1 cellular context compared by ENCODE assay signal in the genomic region with DNA sequence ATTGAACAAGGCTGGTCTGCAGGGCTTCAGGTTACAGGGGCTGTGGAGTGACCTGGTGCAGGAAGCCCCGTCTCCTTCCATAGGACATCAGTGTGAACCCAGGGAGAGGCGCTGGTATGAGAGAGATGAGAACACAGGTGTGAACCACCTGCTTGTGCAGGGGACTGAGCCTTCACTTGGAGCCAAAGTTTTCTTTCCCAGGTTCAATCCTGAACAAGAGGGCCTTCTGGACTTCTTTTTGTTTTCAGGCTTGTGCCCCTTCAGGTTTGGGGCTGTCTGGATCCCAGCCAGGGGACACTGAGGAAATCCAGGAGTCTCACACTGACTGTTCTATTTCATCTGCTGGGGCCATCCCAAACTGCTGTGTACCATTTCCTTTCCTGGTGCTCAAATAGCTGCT.
A peak's percentile ranks its signal among the peaks of the same experiment; 100 is the strongest.
TF ChIP-seq lines count a peak whose summit lies in the region.
"Not testable (repeated sequence)": the region's sequence is repeated elsewhere in the genome, so short reads cannot be mapped to it uniquely, and the experiment has no call there.

No MANE protein-coding gene starts in this region.

TF ChIP-seq in K562, 482 proteins besides CTCF, POLR2A, EP300 and RAD21 (continued from another document):
- TF ChIP-seq ZNF511 (CRISPR knock-in tag; IDR thresholded peaks at IDR 0.05) = peak; percentile 10; the same call in 1 of the 2 replicates
- TF ChIP-seq ZFX (CRISPR knock-in tag; IDR thresholded peaks at IDR 0.05) = peak; percentile 7; the same call in 1 of the 2 replicates
- not testable (repeated sequence) for TF ChIP-seq JUN (IDR thresholded peaks at IDR 0.05; ENCODE audit: borderline replicate concordance, low read depth, low read length); TEAD4 (IDR thresholded peaks at IDR 0.05; ENCODE audit: low read length)
- peak; percentile 26; the same call in 1 of the 2 replicates for TF ChIP-seq JUN (CRISPR knock-in tag; IDR thresholded peaks at IDR 0.05; ENCODE audit: borderline replicate concordance)
- TF ChIP-seq ZNF143 (CRISPR knock-in tag; IDR thresholded peaks at IDR 0.05) = peak; percentile 43; the same call in 1 of the 2 replicates
- peak; percentile 55; the same call in 1 of the 2 replicates for TF ChIP-seq ZNF184 (CRISPR knock-in tag; IDR thresholded peaks at IDR 0.05)
- TF ChIP-seq TEAD4 (CRISPR knock-in tag; IDR thresholded peaks at IDR 0.05; ENCODE audit: borderline replicate concordance) = peak; percentile 83
TF ChIP-seq in K562: peak in this region for 8; not testable (repeated sequence) for 474.
